8 cellular contexts compared by ENCODE assay signal in the genomic region with DNA sequence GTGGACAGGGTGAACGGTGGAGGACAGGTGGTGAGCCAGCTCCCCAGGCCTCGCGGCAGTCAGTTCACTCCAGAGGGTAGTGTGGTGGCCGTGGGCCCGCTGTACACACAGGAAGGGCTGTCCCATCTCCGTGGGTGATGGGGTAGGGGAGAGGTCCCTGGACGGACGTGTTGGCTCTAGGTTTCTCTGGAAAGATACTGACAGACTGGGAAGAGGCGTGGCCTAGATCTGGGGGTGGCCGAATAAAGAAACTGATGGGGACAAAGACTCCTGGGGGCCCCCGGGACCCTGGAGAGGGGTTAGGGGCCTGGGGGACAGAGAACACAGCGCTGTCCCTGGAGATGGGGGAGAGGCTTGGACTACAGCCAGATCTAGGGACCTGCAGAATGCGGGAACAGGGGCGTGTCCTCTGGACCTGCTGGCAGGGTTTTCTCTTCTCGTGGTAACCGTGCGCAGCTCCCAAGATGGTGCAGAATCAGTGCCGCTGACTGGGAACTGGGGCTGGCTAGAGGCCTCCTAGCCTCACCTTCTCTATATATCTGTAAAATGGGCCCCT. TPM values are rescaled to one million over a fixed set of nuclear protein-coding genes. Genes with fewer than 3 reads are reported as not detected.
DNase-seq lines count a peak whose midpoint lies in the region; ATAC-seq, FAIRE-seq and TF ChIP-seq lines count a peak whose summit lies in the region.

No MANE protein-coding gene starts in this region.

- no peak for TF ChIP-seq POLR2A in GM12892 (IDR thresholded peaks at IDR 0.05; ENCODE audit: low read depth, low read length)

- no peaks in the 10 kb centered on the region for H3K36me3 ChIP-seq in endocrine pancreas (ENCODE audit: control insufficient read depth, insufficient read depth, low read length)
- peaks cover 4 to 14% of the 10 kb centered on the region in 2 donors for H3K36me3 ChIP-seq in neuronal stem cell (replicated peaks in 1 of 2; ENCODE audit: control insufficient read depth in 2 of 2, insufficient read depth in 2 of 2, low read length in 2 of 2)

- H3K4me1 ChIP-seq in endocrine pancreas (ENCODE audit: control insufficient read depth, insufficient read depth, low read length) (no peaks in the 10 kb centered on the region), neuronal stem cell (ENCODE audit: control insufficient read depth in 2 of 2, insufficient read depth in 1 of 2, low read depth in 1 of 2, low read length in 2 of 2) (peaks cover 7 to 9% of the 10 kb centered on the region in 2 donors)

- H2BK120ac ChIP-seq in neuronal stem cell (ENCODE audit: low read depth, low read length) = no peak overlapping the region

- H4K91ac ChIP-seq in neuronal stem cell (ENCODE audit: low read depth, low read length, poor library complexity) = no peak overlapping the region

- peak; percentile 19 for ATAC-seq in GM19397 (IDR thresholded peaks at IDR 0.05; ENCODE audit: unreplicated experiment)

- H4K8ac ChIP-seq in neuronal stem cell (ENCODE audit: low read depth, low read length) = no peak overlapping the region

- peak; percentile 18 for DNase-seq in NCI-H748 treated with DMSO at 0.1 percent for 48 hours (lab: John Stamatoyannopoulos, UW)
- DNase-seq in neuronal stem cell (ENCODE audit: low spot score) = no peak
- DNase-seq in GDM1 (lab: John Stamatoyannopoulos, UW) = no peak
- DNase-seq in GM12892 (ENCODE audit: insufficient read length) = no peak
- no peak for DNase-seq in cortex of kidney (lab: John Stamatoyannopoulos, UW)
- DNase-seq in NCI-H1694 treated with DMSO at 0.1 percent for 48 hours (lab: John Stamatoyannopoulos, UW) = no peak

- no peak overlapping the region for H3K4ac ChIP-seq in neuronal stem cell (ENCODE audit: low read length)

- peak overlapping the region; percentile 98 for H2AFZ ChIP-seq in neuronal stem cell (ENCODE audit: low read length)

- H3K79me1 ChIP-seq in neuronal stem cell (ENCODE audit: low read depth, low read length) = peaks cover 1% of the 10 kb centered on the region

- peak overlapping the region; percentile 64 for H2AK5ac ChIP-seq in neuronal stem cell (ENCODE audit: low read depth, low read length)

- H3K4me3 ChIP-seq in endocrine pancreas (ENCODE audit: control insufficient read depth, insufficient read depth, low read length) (no peak overlapping the region), neuronal stem cell (ENCODE audit: low read length in 2 of 2) (peak overlapping the region; percentile 45 to 69)

- no peak overlapping the region for H2BK12ac ChIP-seq in neuronal stem cell (ENCODE audit: low read length)

- H3K18ac ChIP-seq in neuronal stem cell (ENCODE audit: low read length) = peak overlapping the region; percentile 82

- no peak for FAIRE-seq in GM12892 (lab: Jason Lieb, UNC)

- H3K9me3 ChIP-seq in endocrine pancreas (ENCODE audit: control insufficient read depth, low read length) (no peaks in the 10 kb centered on the region), neuronal stem cell (replicated peaks in 1 of 2; ENCODE audit: control insufficient read depth in 2 of 2, insufficient read depth in 1 of 2, low read depth in 1 of 2, low read length in 2 of 2) (no peaks in the 10 kb centered on the region)

- H3K27me3 ChIP-seq in endocrine pancreas (ENCODE audit: control insufficient read depth, insufficient read depth, low read length) (no peaks in the 10 kb centered on the region), neuronal stem cell (ENCODE audit: control insufficient read depth in 3 of 3, insufficient read depth in 3 of 3, low read depth in 1 of 3, low read length in 3 of 3) (peaks cover 0 to 3% (median 0%) of the 10 kb centered on the region in 3 experiments)

- peak overlapping the region; percentile 90 for H3K23ac ChIP-seq in neuronal stem cell (ENCODE audit: low read depth, low read length, poor library complexity)

- peak overlapping the region; percentile 53 for H2BK15ac ChIP-seq in neuronal stem cell (ENCODE audit: low read length)

- H3K4me2 ChIP-seq in neuronal stem cell (ENCODE audit: insufficient read depth, low read length, poor library complexity, severe bottlenecking) = peak overlapping the region; percentile 81

- peak overlapping the region; percentile 19 for H3K27ac ChIP-seq in neuronal stem cell (replicated peaks; ENCODE audit: low read length)

- peak overlapping the region; percentile 66 for H3K9ac ChIP-seq in endocrine pancreas (ENCODE audit: control insufficient read depth, insufficient read depth, low read length)
- peak overlapping the region; percentile 78 for H3K9ac ChIP-seq in neuronal stem cell (ENCODE audit: low read depth, low read length, poor library complexity)

- no peak overlapping the region for H3K14ac ChIP-seq in neuronal stem cell (ENCODE audit: low read length)

- no CpG with 5 or more reads among the region's 18 CpGs for WGBS in neuronal stem cell (ENCODE audit: extremely low coverage in 2 of 2, insufficient read length in 2 of 2, insufficient replicate concordance in 1 of 2), 2 donors

- H2BK5ac ChIP-seq in neuronal stem cell (ENCODE audit: low read length) = peak overlapping the region; percentile 94

RNA-seq across cellular contexts. Expression of a gene that starts 4.0 kb away (rescaled TPM):
- 1.2 TPM for polyA plus RNA-seq in neuronal stem cell (2013, experiment 1 of 2)
- polyA plus RNA-seq in neuronal stem cell (2013, experiment 2 of 2) = 1.2 TPM
- 0.15 TPM for polyA plus RNA-seq in GM12892 (2012; ENCODE audit: missing spikeins)

RNA-seq across cellular contexts. Expression of a gene that starts 7.5 kb away (rescaled TPM):
- polyA plus RNA-seq in neuronal stem cell (2013, experiment 1 of 2) = 32.3 TPM
- 33.4 TPM for polyA plus RNA-seq in neuronal stem cell (2013, experiment 2 of 2)
- 2.7 TPM for polyA plus RNA-seq in GM12892 (2012; ENCODE audit: missing spikeins)
